Comparison of ENCODE assay signal across 2 cellular contexts in the genomic region with DNA sequence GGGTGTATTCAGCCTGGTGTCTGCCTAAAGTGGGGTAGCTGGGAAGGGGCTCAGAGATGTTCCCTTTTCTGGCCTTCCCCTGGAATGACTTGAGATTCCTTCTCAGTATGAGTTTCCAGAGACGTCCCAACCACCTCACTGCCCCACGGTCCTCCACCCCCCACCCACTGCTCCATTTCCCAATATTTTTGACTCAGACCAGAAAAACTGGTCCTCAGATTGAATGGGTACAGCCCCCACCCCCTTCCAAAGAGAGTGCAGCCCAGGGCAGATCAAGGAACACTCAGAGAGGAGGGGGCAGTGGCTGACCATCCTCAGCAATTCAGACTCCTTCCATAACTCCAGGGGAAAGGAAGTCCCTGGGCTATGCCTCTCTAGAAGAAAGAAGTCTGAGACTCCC.
TF ChIP-seq lines count a peak whose summit lies in the region.

No MANE protein-coding gene starts in this region.

TF ChIP-seq in HEK293, 187 proteins besides CTCF, POLR2A, EP300 and RAD21:
- TF ChIP-seq ZNF416 (tag by site-specific recombination; IDR thresholded peaks at IDR 0.05), result no peak
- no peak for TF ChIP-seq ZNF324 (tag by site-specific recombination; IDR thresholded peaks at IDR 0.05)
- TF ChIP-seq ZNF610 (tag by site-specific recombination; IDR thresholded peaks at IDR 0.05; ENCODE audit: borderline replicate concordance), result no peak
- no peak for TF ChIP-seq OVOL3 (tag by site-specific recombination; IDR thresholded peaks at IDR 0.05)
- TF ChIP-seq ZNF560 (tag by site-specific recombination; IDR thresholded peaks at IDR 0.05; ENCODE audit: borderline replicate concordance), result no peak
- no peak for TF ChIP-seq ZNF433 (tag by site-specific recombination; IDR thresholded peaks at IDR 0.05; ENCODE audit: low read depth)
- TF ChIP-seq ZNF558 (tag by site-specific recombination; IDR thresholded peaks at IDR 0.05), result no peak
- no peak for TF ChIP-seq ZNF155 (tag by site-specific recombination; IDR thresholded peaks at IDR 0.05)
- no peak for TF ChIP-seq ZNF292 (tag by site-specific recombination; IDR thresholded peaks at IDR 0.05; ENCODE audit: borderline replicate concordance, low read depth)
- no peak for TF ChIP-seq ZBTB48 (tag by site-specific recombination; IDR thresholded peaks at IDR 0.05)
- TF ChIP-seq, protein P1, sequence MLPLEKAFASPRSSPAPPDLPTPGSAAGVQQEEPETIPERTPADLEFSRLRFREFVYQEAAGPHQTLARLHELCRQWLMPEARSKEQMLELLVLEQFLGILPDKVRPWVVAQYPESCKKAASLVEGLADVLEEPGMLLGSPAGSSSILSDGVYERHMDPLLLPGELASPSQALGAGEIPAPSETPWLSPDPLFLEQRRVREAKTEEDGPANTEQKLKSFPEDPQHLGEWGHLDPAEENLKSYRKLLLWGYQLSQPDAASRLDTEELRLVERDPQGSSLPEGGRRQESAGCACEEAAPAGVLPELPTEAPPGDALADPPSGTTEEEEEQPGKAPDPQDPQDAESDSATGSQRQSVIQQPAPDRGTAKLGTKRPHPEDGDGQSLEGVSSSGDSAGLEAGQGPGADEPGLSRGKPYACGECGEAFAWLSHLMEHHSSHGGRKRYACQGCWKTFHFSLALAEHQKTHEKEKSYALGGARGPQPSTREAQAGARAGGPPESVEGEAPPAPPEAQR (tag by site-specific recombination; IDR thresholded peaks at IDR 0.05), result no peak

TF ChIP-seq in GM12878, 131 proteins besides CTCF, POLR2A, EP300 and RAD21:
- TF ChIP-seq POLR2AphosphoS2 (IDR thresholded peaks at IDR 0.05; ENCODE audit: low read depth, low read length), result no peak
- TF ChIP-seq HDGF (IDR thresholded peaks at IDR 0.05), result no peak
- no peak for TF ChIP-seq MTA2 (IDR thresholded peaks at IDR 0.05; ENCODE audit: low read depth)
- TF ChIP-seq ZNF274 (IDR thresholded peaks at IDR 0.05; ENCODE audit: insufficient read depth, insufficient read length), result no peak
- TF ChIP-seq ASH2L (IDR thresholded peaks at IDR 0.05; ENCODE audit: borderline replicate concordance, low read depth), result no peak
- TF ChIP-seq NR2C2 (IDR thresholded peaks at IDR 0.05; ENCODE audit: borderline replicate concordance, control insufficient read depth, insufficient read length, low read depth), result no peak
- TF ChIP-seq, protein P2, sequence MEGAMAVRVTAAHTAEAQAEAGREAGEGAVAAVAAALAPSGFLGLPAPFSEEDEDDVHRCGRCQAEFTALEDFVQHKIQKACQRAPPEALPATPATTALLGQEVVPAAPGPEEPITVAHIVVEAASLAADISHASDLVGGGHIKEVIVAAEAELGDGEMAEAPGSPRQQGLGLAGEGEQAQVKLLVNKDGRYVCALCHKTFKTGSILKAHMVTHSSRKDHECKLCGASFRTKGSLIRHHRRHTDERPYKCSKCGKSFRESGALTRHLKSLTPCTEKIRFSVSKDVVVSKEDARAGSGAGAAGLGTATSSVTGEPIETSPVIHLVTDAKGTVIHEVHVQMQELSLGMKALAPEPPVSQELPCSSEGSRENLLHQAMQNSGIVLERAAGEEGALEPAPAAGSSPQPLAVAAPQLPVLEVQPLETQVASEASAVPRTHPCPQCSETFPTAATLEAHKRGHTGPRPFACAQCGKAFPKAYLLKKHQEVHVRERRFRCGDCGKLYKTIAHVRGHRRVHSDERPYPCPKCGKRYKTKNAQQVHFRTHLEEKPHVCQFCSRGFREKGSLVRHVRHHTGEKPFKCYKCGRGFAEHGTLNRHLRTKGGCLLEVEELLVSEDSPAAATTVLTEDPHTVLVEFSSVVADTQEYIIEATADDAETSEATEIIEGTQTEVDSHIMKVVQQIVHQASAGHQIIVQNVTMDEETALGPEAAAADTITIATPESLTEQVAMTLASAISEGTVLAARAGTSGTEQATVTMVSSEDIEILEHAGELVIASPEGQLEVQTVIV (IDR thresholded peaks at IDR 0.05; ENCODE audit: borderline replicate concordance, partially characterized antibody), result no peak
- no peak for TF ChIP-seq TCF7 (IDR thresholded peaks at IDR 0.05; ENCODE audit: borderline replicate concordance)
- TF ChIP-seq POLR2AphosphoS5 (IDR thresholded peaks at IDR 0.05; ENCODE audit: low read length), result no peak
- no peak for TF ChIP-seq JUNB (IDR thresholded peaks at IDR 0.05)
- TF ChIP-seq EED (IDR thresholded peaks at IDR 0.05; ENCODE audit: low read depth), result no peak
- TF ChIP-seq GATAD2B (conservative IDR thresholded peaks at IDR 0.05; ENCODE audit: low read depth), result no peak
